1 cellular context compared by ENCODE assay signal in genomic region chr20:54219751-54220426, GRCh38.
TF ChIP-seq lines count a peak whose summit lies in the region.

No MANE protein-coding gene starts in this region.

TF ChIP-seq in K562, 482 proteins besides CTCF, POLR2A, EP300 and RAD21 (continued from another document):
- TF ChIP-seq ZBTB11 (CRISPR knock-in tag; IDR thresholded peaks at IDR 0.05), result peak in 1 of 3 experiments; percentile 64; a peak in 1 of 6 replicates
